In the genomic region with DNA sequence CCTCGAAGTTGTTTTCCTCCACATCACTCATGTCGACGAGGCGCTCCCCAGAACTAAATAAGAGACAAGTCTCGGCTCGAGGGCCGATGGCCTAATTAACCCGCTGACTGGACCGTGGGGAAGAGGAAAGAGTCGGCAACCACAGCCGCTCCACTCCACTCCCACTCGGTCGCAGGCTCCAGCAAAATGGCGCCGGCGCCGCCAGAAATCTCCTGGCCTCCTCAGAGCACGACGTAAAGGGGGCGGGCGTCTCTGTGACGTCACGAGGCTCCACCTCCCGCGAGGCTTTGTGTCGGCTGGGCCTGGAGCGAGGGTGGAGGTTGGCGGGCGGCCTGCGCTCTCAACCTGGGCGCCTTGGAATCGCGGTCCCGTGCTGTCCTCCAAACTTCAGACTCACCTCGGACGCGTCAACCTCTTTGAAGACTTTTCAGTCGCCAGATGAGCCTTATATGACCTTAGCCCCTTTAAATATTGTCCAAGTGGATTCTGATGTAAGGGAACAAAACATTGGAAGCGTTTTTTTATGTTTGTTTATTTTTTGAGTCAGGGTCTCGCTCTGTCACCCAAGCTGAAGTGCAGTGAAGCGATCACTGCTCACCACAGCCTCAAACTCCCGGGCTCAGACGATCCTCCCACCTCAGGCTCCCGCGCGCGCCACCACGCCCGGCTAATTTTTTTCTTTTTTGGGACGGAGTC, we compare ENCODE assay signal across 8 cellular contexts. TPM values are rescaled to one million over a fixed set of nuclear protein-coding genes. Genes with fewer than 3 reads are reported as not detected.
DNase-seq lines count a peak whose midpoint lies in the region; ATAC-seq and TF ChIP-seq lines count a peak whose summit lies in the region.

Gene TRA2A (minus strand): TSS at position 188 of the 696 bp plus-strand sequence. CDS start 157 bp downstream, at position 31.

- peak within 1 kb of the TSS; percentile 69 to 99 (median 94) for H3K27ac ChIP-seq in gastroesophageal sphincter
- peak within 1 kb of the TSS; percentile 97 for H3K27ac ChIP-seq in substantia nigra (ENCODE audit: low read depth, low read length, poor library complexity, severe bottlenecking)

- TF ChIP-seq POLR2A in gastroesophageal sphincter (IDR thresholded peaks at IDR 0.05) = peak; percentile 84 to 88

- CTCF ChIA-PET in GM10248 (lab: Yijun Ruan, JAX) = interaction anchor here (0.8 to 2.7 kb wide), 4 partner anchors 11 to 14 kb away, joined by 3 to 7 read pairs (median 6); no protein-coding TSS in a partner anchor

- peaks cover 0 to 42% (median 26%) of the 10 kb centered on the region in 3 donors for H3K4me1 ChIP-seq in gastroesophageal sphincter

- H3K4me3 ChIP-seq in gastroesophageal sphincter = peak within 1 kb of the TSS; percentile 79 to 85

- WGBS in gastroesophageal sphincter (ENCODE audit: low coverage in 1 of 2), 2 donors = 24% methylated on average over 26 of the region's 50 CpGs; no CpG with 5 or more reads in 1 of the 2 donors

- POLR2A ChIA-PET in GM10248 (lab: Yijun Ruan, JAX) = interaction anchor here (0.5 kb wide), 1 partner anchor 355 kb away, joined by 3 read pairs; no protein-coding TSS in a partner anchor

- no peaks in the 10 kb centered on the region for H3K9me3 ChIP-seq in gastroesophageal sphincter

- TF ChIP-seq CTCF in GM10248 (IDR thresholded peaks at IDR 0.05; ENCODE audit: control extremely low read depth, extremely low read depth, low read depth, missing control alignments) = no peak
- TF ChIP-seq CTCF in gastroesophageal sphincter (IDR thresholded peaks at IDR 0.05) = no peak

- no peaks in the 10 kb centered on the region for H3K27me3 ChIP-seq in gastroesophageal sphincter

- ATAC-seq in HG02610 (IDR thresholded peaks at IDR 0.05; ENCODE audit: unreplicated experiment) (peak; percentile 90), SK-N-SH treated with all-trans-retinoic acid at 6 μM for 48 hours (peak; percentile 94), gastroesophageal sphincter (peak; percentile 98)

- DNase-seq in GM10248 (ENCODE audit: extremely low spot score) (peak; percentile 97), NCI-H1092 (lab: John Stamatoyannopoulos, UW) (peak; percentile 98), non-pigmented ciliary epithelial cell (ENCODE audit: low read depth) (peak; percentile 54), substantia nigra (lab: John Stamatoyannopoulos, UW) (peak; percentile 64 to 99 (median 95))
- peak; percentile 98 for DNase-seq in activated naive CD4-positive, alpha-beta T cell treated with anti-CD3 and anti-CD28 coated beads, Interleukin-2, amount 50 U/mL, for 16 hours

- no peak for TF ChIP-seq EP300 in gastroesophageal sphincter (IDR thresholded peaks at IDR 0.05)

- H3K36me3 ChIP-seq in gastroesophageal sphincter = no peaks in the 10 kb centered on the region

TF ChIP-seq in SK-N-SH treated with all-trans-retinoic acid at 6 μM for 48 hours, 23 proteins besides CTCF, POLR2A, EP300 and RAD21:
- TF ChIP-seq, protein P1, sequence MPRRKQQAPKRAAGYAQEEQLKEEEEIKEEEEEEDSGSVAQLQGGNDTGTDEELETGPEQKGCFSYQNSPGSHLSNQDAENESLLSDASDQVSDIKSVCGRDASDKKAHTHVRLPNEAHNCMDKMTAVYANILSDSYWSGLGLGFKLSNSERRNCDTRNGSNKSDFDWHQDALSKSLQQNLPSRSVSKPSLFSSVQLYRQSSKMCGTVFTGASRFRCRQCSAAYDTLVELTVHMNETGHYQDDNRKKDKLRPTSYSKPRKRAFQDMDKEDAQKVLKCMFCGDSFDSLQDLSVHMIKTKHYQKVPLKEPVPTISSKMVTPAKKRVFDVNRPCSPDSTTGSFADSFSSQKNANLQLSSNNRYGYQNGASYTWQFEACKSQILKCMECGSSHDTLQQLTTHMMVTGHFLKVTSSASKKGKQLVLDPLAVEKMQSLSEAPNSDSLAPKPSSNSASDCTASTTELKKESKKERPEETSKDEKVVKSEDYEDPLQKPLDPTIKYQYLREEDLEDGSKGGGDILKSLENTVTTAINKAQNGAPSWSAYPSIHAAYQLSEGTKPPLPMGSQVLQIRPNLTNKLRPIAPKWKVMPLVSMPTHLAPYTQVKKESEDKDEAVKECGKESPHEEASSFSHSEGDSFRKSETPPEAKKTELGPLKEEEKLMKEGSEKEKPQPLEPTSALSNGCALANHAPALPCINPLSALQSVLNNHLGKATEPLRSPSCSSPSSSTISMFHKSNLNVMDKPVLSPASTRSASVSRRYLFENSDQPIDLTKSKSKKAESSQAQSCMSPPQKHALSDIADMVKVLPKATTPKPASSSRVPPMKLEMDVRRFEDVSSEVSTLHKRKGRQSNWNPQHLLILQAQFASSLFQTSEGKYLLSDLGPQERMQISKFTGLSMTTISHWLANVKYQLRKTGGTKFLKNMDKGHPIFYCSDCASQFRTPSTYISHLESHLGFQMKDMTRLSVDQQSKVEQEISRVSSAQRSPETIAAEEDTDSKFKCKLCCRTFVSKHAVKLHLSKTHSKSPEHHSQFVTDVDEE (CRISPR knock-in tag; IDR thresholded peaks at IDR 0.05) = peak; percentile 85
- TF ChIP-seq RARB (CRISPR knock-in tag; IDR thresholded peaks at IDR 0.05) (peak; percentile 64; the same call in 1 of the 2 replicates), ZFP3 (CRISPR knock-in tag; IDR thresholded peaks at IDR 0.05) (peak; percentile 6; the same call in 1 of the 2 replicates), ZNF70 (CRISPR knock-in tag; IDR thresholded peaks at IDR 0.05) (peak; percentile 52)
- TF ChIP-seq, protein P2, sequence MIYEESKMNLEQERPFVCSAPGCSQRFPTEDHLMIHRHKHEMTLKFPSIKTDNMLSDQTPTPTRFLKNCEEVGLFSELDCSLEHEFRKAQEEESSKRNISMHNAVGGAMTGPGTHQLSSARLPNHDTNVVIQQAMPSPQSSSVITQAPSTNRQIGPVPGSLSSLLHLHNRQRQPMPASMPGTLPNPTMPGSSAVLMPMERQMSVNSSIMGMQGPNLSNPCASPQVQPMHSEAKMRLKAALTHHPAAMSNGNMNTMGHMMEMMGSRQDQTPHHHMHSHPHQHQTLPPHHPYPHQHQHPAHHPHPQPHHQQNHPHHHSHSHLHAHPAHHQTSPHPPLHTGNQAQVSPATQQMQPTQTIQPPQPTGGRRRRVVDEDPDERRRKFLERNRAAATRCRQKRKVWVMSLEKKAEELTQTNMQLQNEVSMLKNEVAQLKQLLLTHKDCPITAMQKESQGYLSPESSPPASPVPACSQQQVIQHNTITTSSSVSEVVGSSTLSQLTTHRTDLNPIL (CRISPR knock-in tag; IDR thresholded peaks at IDR 0.05; ENCODE audit: low read depth) = no peak

RNA-seq across cellular contexts. Expression of gene TRA2A, which starts in this region (rescaled TPM):
- 10 to 100 TPM; 12.6 to 50.0 (median 27.1) TPM for total RNA-seq in gastroesophageal sphincter

Comparison
In these comparisons a context has a peak if more than half of its experiments do, and no peak if none do; other contexts are left out.
1. Peak in every context shown above with its lines: DNase-seq, ATAC-seq, H3K4me3 ChIP-seq and H3K27ac ChIP-seq.